In genomic region chr22:45298934-45299505, GRCh38 we compare ENCODE assay signal across 26 cellular contexts. TPM values are rescaled to one million over a fixed set of nuclear protein-coding genes. Genes with fewer than 3 reads are reported as not detected.
"Had no signal": no experiment of that assay in that cellular context is flagged by ENCODE, and none has a peak within 500 bp of the region (broad histone marks: within the 10 kb centered on the region; RNA-seq: fewer than 3 reads in every experiment).

No MANE protein-coding gene starts in this region.

- H3K27ac ChIP-seq: body of pancreas, dorsolateral prefrontal cortex, foreskin keratinocyte, prostate gland, transverse colon, vagina had no signal

- DNase-seq: activated CD4-positive, alpha-beta T cell treated with anti-CD3 and anti-CD28 coated beads, Interleukin-2, amount 10 ng/mL, durations not matched to agents 7 days and 5 days; activated CD8-positive, alpha-beta T cell treated with anti-CD3 and anti-CD28 coated beads, Interleukin-2, amount 10 ng/mL, durations not matched to agents 7 days and 5 days; activated T-cell treated with anti-CD3 and anti-CD28 coated beads, Interleukin-2, amount 50 U/mL, for 4 hours; amygdala; body of pancreas; dorsolateral prefrontal cortex; foreskin keratinocyte; glutamatergic neuron; hippocampal formation; kidney; nephron progenitor cell; right cardiac atrium; stimulated activated CD4-positive, alpha-beta T cell treated with anti-CD3 and anti-CD28 coated beads, Interleukin-2, amount 100 ng/mL, for 24 hours; transverse colon had no signal

- H3K27me3 Mint-ChIP-seq: activated CD4-positive, alpha-beta T cell treated with anti-CD3 and anti-CD28 coated beads, Interleukin-2, amount 10 ng/mL, durations not matched to agents 7 days and 5 days; stimulated activated naive CD8-positive, alpha-beta T cell treated with anti-CD3 and anti-CD28 coated beads, Interleukin-15, Interleukin-2, amounts not matched to agents 100 ng/mL and 50 ng/mL, for 24 hours had no signal

- H3K4me3 ChIP-seq: body of pancreas, dorsolateral prefrontal cortex, lung, prostate gland, transverse colon, vagina had no signal

- H3K36me3 ChIP-seq: prostate gland, transverse colon, vagina had no signal

- H3K4me3 Mint-ChIP-seq: activated CD4-positive, alpha-beta T cell treated with anti-CD3 and anti-CD28 coated beads, Interleukin-2, amount 10 ng/mL, durations not matched to agents 7 days and 5 days; activated CD8-positive, alpha-beta T cell treated with anti-CD3 and anti-CD28 coated beads, Interleukin-2, amount 10 ng/mL, durations not matched to agents 7 days and 5 days; activated T-cell treated with anti-CD3 and anti-CD28 coated beads, Interleukin-2, amount 50 U/mL, for 4 hours; mesothelial cell of epicardium; nephron progenitor cell; stimulated activated naive CD8-positive, alpha-beta T cell treated with anti-CD3 and anti-CD28 coated beads, Interleukin-15, Interleukin-2, amounts not matched to agents 100 ng/mL and 50 ng/mL, for 24 hours; T-helper 1 cell treated with Interleukin-12 subunit alpha and Interleukin-12 subunit beta and Interleukin-4 antibody, amounts not matched to agents 30 μg/mL and 1 μg/mL, for 36 hours had no signal

- H3K9me3 Mint-ChIP-seq: activated CD4-positive, alpha-beta T cell treated with anti-CD3 and anti-CD28 coated beads, Interleukin-2, amount 10 ng/mL, durations not matched to agents 7 days and 5 days; activated naive CD4-positive, alpha-beta T cell treated with anti-CD3 and anti-CD28 coated beads, Interleukin-2, amount 50 U/mL, for 72 hours; activated T-cell treated with anti-CD3 and anti-CD28 coated beads, Interleukin-2, amount 50 U/mL, for 4 hours; mesothelial cell of epicardium; nephron progenitor cell; stimulated activated naive CD8-positive, alpha-beta T cell treated with anti-CD3 and anti-CD28 coated beads, Interleukin-15, Interleukin-2, amounts not matched to agents 100 ng/mL and 50 ng/mL, for 24 hours; T-helper 1 cell treated with Interleukin-12 subunit alpha and Interleukin-12 subunit beta and Interleukin-4 antibody, amounts not matched to agents 30 μg/mL and 1 μg/mL, for 36 hours had no signal

- ATAC-seq: activated CD4-positive, CD25-positive, alpha-beta regulatory T cell treated with anti-CD3 and anti-CD28 coated beads, Interleukin-2, amount 50 U/mL, for 24 hours; activated CD8-positive, alpha-beta T cell treated with anti-CD3 and anti-CD28 coated beads, Interleukin-2, amount 10 ng/mL, durations not matched to agents 7 days and 5 days; activated naive CD4-positive, alpha-beta T cell treated with anti-CD3 and anti-CD28 coated beads, Interleukin-2, amount 50 U/mL, for 72 hours; activated T-cell treated with anti-CD3 and anti-CD28 coated beads, Interleukin-2, amount 50 U/mL, for 4 hours; body of pancreas; foreskin keratinocyte; left lobe of liver; right cardiac atrium had no signal

- H3K4me1 ChIP-seq: body of pancreas, prostate gland, vagina had no signal

- H3K27ac Mint-ChIP-seq: activated CD4-positive, alpha-beta T cell treated with anti-CD3 and anti-CD28 coated beads, Interleukin-2, amount 10 ng/mL, durations not matched to agents 7 days and 5 days; activated CD8-positive, alpha-beta T cell treated with anti-CD3 and anti-CD28 coated beads, Interleukin-2, amount 10 ng/mL, durations not matched to agents 7 days and 5 days; activated naive CD4-positive, alpha-beta T cell treated with anti-CD3 and anti-CD28 coated beads, Interleukin-2, amount 50 U/mL, for 72 hours; mesothelial cell of epicardium; nephron progenitor cell; stimulated activated naive CD8-positive, alpha-beta T cell treated with anti-CD3 and anti-CD28 coated beads, Interleukin-15, Interleukin-2, amounts not matched to agents 100 ng/mL and 50 ng/mL, for 24 hours; T-helper 1 cell treated with Interleukin-12 subunit alpha and Interleukin-12 subunit beta and Interleukin-4 antibody, amounts not matched to agents 30 μg/mL and 1 μg/mL, for 36 hours had no signal

- H3K9me3 ChIP-seq: body of pancreas, prostate gland, transverse colon, vagina had no signal

- H3K36me3 Mint-ChIP-seq: activated naive CD4-positive, alpha-beta T cell treated with anti-CD3 and anti-CD28 coated beads, Interleukin-2, amount 50 U/mL, for 72 hours; mesothelial cell of epicardium had no signal

- H3K27me3 ChIP-seq: body of pancreas, dorsolateral prefrontal cortex, transverse colon, vagina had no signal

RNA-seq across cellular contexts. Expression of gene UPK3A, which starts 14.3 kb away (rescaled TPM):
- total RNA-seq: activated CD4-positive, alpha-beta T cell treated with anti-CD3 and anti-CD28 coated beads, Interleukin-2, amount 10 ng/mL, durations not matched to agents 7 days and 5 days; activated CD8-positive, alpha-beta T cell treated with anti-CD3 and anti-CD28 coated beads, Interleukin-2, amount 10 ng/mL, durations not matched to agents 7 days and 5 days; activated naive CD4-positive, alpha-beta T cell treated with anti-CD3 and anti-CD28 coated beads, Interleukin-2, amount 50 U/mL, for 72 hours; activated T-cell treated with anti-CD3 and anti-CD28 coated beads, Interleukin-2, amount 50 U/mL, for 4 hours; body of pancreas; fibroblast of lung; foreskin keratinocyte; kidney; left lobe of liver; lung; omental fat pad; right cardiac atrium; skeletal muscle tissue; vagina had no signal
